Comparison of ENCODE assay signal across 1 cellular context in genomic region chr6:145025488-145025887, GRCh38.
TF ChIP-seq lines count a peak whose summit lies in the region.

No MANE protein-coding gene starts in this region.

TF ChIP-seq in HepG2, 621 proteins besides CTCF, POLR2A, EP300 and RAD21 (continued from another document):
- peak; percentile 12; the same call in 1 of the 2 replicates for TF ChIP-seq ZNF281 (CRISPR knock-in tag; IDR thresholded peaks at IDR 0.05; ENCODE audit: borderline replicate concordance)
- TF ChIP-seq TEAD3 (CRISPR knock-in tag; optimal IDR thresholded peaks at IDR 0.05; ENCODE audit: borderline replicate concordance): peak; percentile 70
- no peak for TF ChIP-seq ZNF317 (CRISPR knock-in tag; IDR thresholded peaks at IDR 0.05)
- TF ChIP-seq POLR2AphosphoS5 (IDR thresholded peaks at IDR 0.05; ENCODE audit: low read depth, low read length): no peak
- no peak for TF ChIP-seq SNAPC5 (CRISPR knock-in tag; IDR thresholded peaks at IDR 0.05; ENCODE audit: borderline replicate concordance)
- TF ChIP-seq ARID5B (CRISPR knock-in tag; IDR thresholded peaks at IDR 0.05): peak; percentile 94
- TF ChIP-seq ZNF781 (CRISPR knock-in tag; IDR thresholded peaks at IDR 0.05; ENCODE audit: borderline replicate concordance, not compliant biosample characterization): no peak
- 0 out of 2 replicates have a peak, but pooled peaks have one; percentile 57 for TF ChIP-seq ZBTB34 (CRISPR knock-in tag; IDR thresholded peaks at IDR 0.05)
- TF ChIP-seq SAP130 (CRISPR knock-in tag; IDR thresholded peaks at IDR 0.05; ENCODE audit: low read depth): peak; percentile 72
- peak; percentile 85; the same call in 1 of the 2 replicates for TF ChIP-seq MIXL1 (CRISPR knock-in tag; IDR thresholded peaks at IDR 0.05)
- TF ChIP-seq ZFP36L1 (CRISPR knock-in tag; IDR thresholded peaks at IDR 0.05): no peak
- no peak for TF ChIP-seq KLF15 (CRISPR knock-in tag; IDR thresholded peaks at IDR 0.05; ENCODE audit: borderline replicate concordance)
- no peak; the same call in 1 of the 2 replicates for TF ChIP-seq STAT6 (CRISPR knock-in tag; IDR thresholded peaks at IDR 0.05; ENCODE audit: borderline replicate concordance)
- no peak for TF ChIP-seq SOX13 (IDR thresholded peaks at IDR 0.05)
- peak in 1 of 2 experiments; percentile 84; a peak in 2 of 4 replicates for TF ChIP-seq SOX13 (CRISPR knock-in tag; conservative IDR thresholded peaks at IDR 0.05 in 1 of 2, IDR thresholded peaks at IDR 0.05 in 1 of 2)
- peak; percentile 78; the same call in 1 of the 2 replicates for TF ChIP-seq NFIC (IDR thresholded peaks at IDR 0.05; ENCODE audit: low read length)
- TF ChIP-seq RARA (CRISPR knock-in tag; IDR thresholded peaks at IDR 0.05): peak; percentile 65
- 0 out of 2 replicates have a peak, but pooled peaks have one; percentile 50 for TF ChIP-seq DPF2 (CRISPR knock-in tag; IDR thresholded peaks at IDR 0.05; ENCODE audit: borderline replicate concordance, low read depth)
- TF ChIP-seq TCF7 (IDR thresholded peaks at IDR 0.05; ENCODE audit: low read depth): peak; percentile 48; the same call in 1 of the 2 replicates
- TF ChIP-seq PITX1 (CRISPR knock-in tag; IDR thresholded peaks at IDR 0.05): no peak
- no peak for TF ChIP-seq SKIL (CRISPR knock-in tag; IDR thresholded peaks at IDR 0.05; ENCODE audit: borderline replicate concordance)
- peak; percentile 45; the same call in 1 of the 2 replicates for TF ChIP-seq GABPB1 (CRISPR knock-in tag; IDR thresholded peaks at IDR 0.05)
- no peak for TF ChIP-seq ZNF407 (CRISPR knock-in tag; IDR thresholded peaks at IDR 0.05; ENCODE audit: not compliant biosample characterization)
- peak; percentile 36; the same call in 1 of the 2 replicates for TF ChIP-seq FOXK1 (CRISPR knock-in tag; IDR thresholded peaks at IDR 0.05; ENCODE audit: borderline replicate concordance, low read depth)
- 0 out of 2 replicates have a peak, but pooled peaks have one; percentile 62 for TF ChIP-seq ZMYM2 (CRISPR knock-in tag; IDR thresholded peaks at IDR 0.05)
- peak; percentile 55; the same call in 1 of the 2 replicates for TF ChIP-seq TARDBP (CRISPR knock-in tag; IDR thresholded peaks at IDR 0.05)
- TF ChIP-seq ATF7 (IDR thresholded peaks at IDR 0.05): no peak
- TF ChIP-seq ATF7 (CRISPR knock-in tag; IDR thresholded peaks at IDR 0.05): no peak
TF ChIP-seq in HepG2: peak in this region for 85.
